ENCODE assay signal across 1 cellular context in genomic region chr12:96227365-96228106, GRCh38.
TF ChIP-seq lines count a peak whose summit lies in the region.

No MANE protein-coding gene starts in this region.

TF ChIP-seq in HepG2, 621 proteins besides CTCF, POLR2A, EP300 and RAD21:
- no peak for TF ChIP-seq PRDM15 (CRISPR knock-in tag; IDR thresholded peaks at IDR 0.05)
- TF ChIP-seq ZNF788 (CRISPR knock-in tag; IDR thresholded peaks at IDR 0.05; ENCODE audit: borderline replicate concordance) = no peak
- no peak for TF ChIP-seq KLF11 (CRISPR knock-in tag; IDR thresholded peaks at IDR 0.05)
- no peak for TF ChIP-seq ZNF652 (CRISPR knock-in tag; IDR thresholded peaks at IDR 0.05; ENCODE audit: borderline replicate concordance, low read depth)
- no peak for TF ChIP-seq PCBP2 (optimal IDR thresholded peaks at IDR 0.05; ENCODE audit: low read depth, low read length, poor library complexity, severe bottlenecking)
- TF ChIP-seq MXD4 (CRISPR knock-in tag; IDR thresholded peaks at IDR 0.05) = no peak
- TF ChIP-seq GFI1 (CRISPR knock-in tag; IDR thresholded peaks at IDR 0.05; ENCODE audit: borderline replicate concordance) = no peak
- no peak for TF ChIP-seq ARID5B (CRISPR knock-in tag; IDR thresholded peaks at IDR 0.05)
- TF ChIP-seq ISL2 (CRISPR knock-in tag; IDR thresholded peaks at IDR 0.05) = no peak
- no peak for TF ChIP-seq DMAP1 (CRISPR knock-in tag; IDR thresholded peaks at IDR 0.05)
TF ChIP-seq in HepG2: peak in this region for 0.
